ENCODE assay signal across 22 cellular contexts in the genomic region with DNA sequence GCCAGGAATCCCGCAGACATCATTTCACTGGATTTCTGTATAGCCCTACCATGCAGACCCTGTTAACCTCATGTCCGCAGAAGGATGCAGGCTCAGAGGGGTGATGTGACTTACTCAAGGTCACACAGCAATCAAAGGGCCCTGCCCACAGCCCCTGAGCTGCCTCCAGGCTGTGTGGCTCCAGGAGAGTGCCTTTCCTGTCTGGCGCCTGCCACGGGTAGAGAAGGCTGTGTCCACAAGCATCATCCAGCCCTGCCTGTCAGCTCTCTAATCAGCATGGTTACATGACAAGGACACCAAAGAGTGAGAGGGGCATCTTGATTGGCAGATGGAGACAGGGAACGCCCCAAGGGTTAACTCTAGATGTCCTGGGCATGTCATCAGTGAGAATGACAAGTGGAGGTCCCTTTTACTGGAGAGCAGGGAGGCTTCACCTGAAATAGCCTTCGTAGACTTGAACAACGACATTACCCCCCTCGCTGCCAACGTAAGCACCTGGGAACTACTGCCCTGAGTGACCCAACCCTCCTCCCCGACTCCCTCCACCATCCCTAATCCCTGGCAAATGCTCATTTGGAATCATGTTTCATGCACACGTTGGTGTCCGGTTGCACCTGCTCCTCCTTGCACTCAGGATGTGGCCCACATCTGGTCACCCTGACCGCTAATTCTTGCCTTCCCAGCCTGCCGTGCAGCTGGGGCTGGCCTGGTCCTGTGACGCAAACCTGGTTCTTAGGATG. TPM values are rescaled to one million over a fixed set of nuclear protein-coding genes. Genes with fewer than 3 reads are reported as not detected.
A peak's percentile ranks its signal among the peaks of the same experiment; 100 is the strongest.
DNase-seq lines count a peak whose midpoint lies in the region; ATAC-seq, FAIRE-seq and TF ChIP-seq lines count a peak whose summit lies in the region.
"Had no signal": no experiment of that assay in that cellular context is flagged by ENCODE, and none has a peak within 500 bp of the region (broad histone marks: within the 10 kb centered on the region; RNA-seq: fewer than 3 reads in every experiment).

No MANE protein-coding gene starts in this region.

- in situ Hi-C loops in HepG2 (cut with HindIII; ENCODE audit: extremely low pct_ligation_motif_present, low pct_unique_long_range_greater_than_20kb) = no loop called here

- H3K9me3 Mint-ChIP-seq in WTC11 = no peaks in the 10 kb centered on the region
- H3K9me3 Mint-ChIP-seq: CD8-positive, alpha-beta T cell had no signal

- peaks cover 13% of the 10 kb centered on the region for H3K36me3 Mint-ChIP-seq in WTC11
- H3K36me3 Mint-ChIP-seq: activated CD8-positive, alpha-beta memory T cell treated with anti-CD3 and anti-CD28 coated beads, Interleukin-2, amount 10 ng/mL, durations not matched to agents 7 days and 5 days; CD8-positive, alpha-beta T cell; stimulated activated naive B cell treated with anti-CD40 and anti-IgM and Interleukin-4, amounts not matched to agents 10 μg/mL and 1 μg/mL and 100 μg/mL, for 72 hours had no signal

- H3K36me3 ChIP-seq in HepG2 (replicated peaks in 1 of 2; ENCODE audit: control insufficient read depth in 1 of 2, insufficient read depth in 2 of 2, low read length in 2 of 2) (no peaks in the 10 kb centered on the region), right lobe of liver (no peaks in the 10 kb centered on the region)
- H3K36me3 ChIP-seq: Peyer's patch, tibial artery had no signal

- no peak overlapping the region for H3K27ac ChIP-seq in HepG2 (ENCODE audit: extremely low read length, insufficient read depth, low read length)
- no peak overlapping the region for H3K27ac ChIP-seq in right lobe of liver
- H3K27ac ChIP-seq: Peyer's patch, tibial artery had no signal

- H3K9me3 ChIP-seq in HepG2 (ENCODE audit: low read length) = no peaks in the 10 kb centered on the region
- no peaks in the 10 kb centered on the region for H3K9me3 ChIP-seq in right lobe of liver
- H3K9me3 ChIP-seq: Peyer's patch had no signal

- no peak overlapping the region for H3K9ac ChIP-seq in HepG2 (ENCODE audit: insufficient read depth, low read depth, low read length)

- WGBS in HepG2 (ENCODE audit: low lambda C conversion rate) = 46% methylated on average over 13 of the region's 15 CpGs
- WGBS in right lobe of liver (ENCODE audit: insufficient coverage, low coverage, low lambda C conversion rate, missing lambda C conversion rate) = 26% methylated on average over 3 of the region's 15 CpGs

- peaks cover 2 to 34% of the 10 kb centered on the region in 2 experiments; a peak in 3 of 5 replicates for H3K27me3 ChIP-seq in HepG2 (ENCODE audit: control insufficient read depth in 1 of 2, insufficient read depth in 2 of 2, low read length in 2 of 2)
- no peaks in the 10 kb centered on the region for H3K27me3 ChIP-seq in right lobe of liver
- H3K27me3 ChIP-seq: Peyer's patch had no signal

- H3K4me3 ChIP-seq in HepG2 (replicated peaks in 1 of 3; ENCODE audit: insufficient read depth in 1 of 3, low read depth in 2 of 3, low read length in 3 of 3) (no peak overlapping the region), right lobe of liver (no peak overlapping the region)
- H3K4me3 ChIP-seq: Peyer's patch, tibial artery had no signal

- intact Hi-C loops in HepG2 (cut with micrococcal nuclease; ENCODE audit: unreplicated experiment) (no loop called here), right lobe of liver (cut with DNase I) (loop anchor here in 1 of 2 donors (5.0 kb wide), 1 partner anchor 500 kb away; no protein-coding TSS in a partner anchor)

- no peak for TF ChIP-seq RAD21 in HepG2 (CRISPR knock-in tag; IDR thresholded peaks at IDR 0.05)

- TF ChIP-seq CTCF in HepG2 (CRISPR knock-in tag; IDR thresholded peaks at IDR 0.05) = no peak
- no peak for TF ChIP-seq CTCF in right lobe of liver (IDR thresholded peaks at IDR 0.05)
- TF ChIP-seq CTCF in WTC11 (IDR thresholded peaks at IDR 0.05) = no peak

- H4K20me1 ChIP-seq in HepG2 (ENCODE audit: insufficient read depth, low read length) = no peaks in the 10 kb centered on the region

- TF ChIP-seq EP300 in HepG2 (IDR thresholded peaks at IDR 0.05; ENCODE audit: low read depth in 2 of 2, low read length in 2 of 2) (no peak), HepG2 (CRISPR knock-in tag; IDR thresholded peaks at IDR 0.05; ENCODE audit: borderline replicate concordance) (no peak)

- no peak overlapping the region for H3K4me2 ChIP-seq in HepG2 (ENCODE audit: low read depth, low read length)

- ATAC-seq in HepG2 (no peak), right lobe of liver (no peak), WTC11 (no peak), HG03025 (IDR thresholded peaks at IDR 0.05; ENCODE audit: low FRiP score, unreplicated experiment) (no peak)
- ATAC-seq: activated CD8-positive, alpha-beta memory T cell treated with anti-CD3 and anti-CD28 coated beads, Interleukin-2, amount 10 ng/mL, durations not matched to agents 7 days and 5 days; CD8-positive, alpha-beta T cell; stimulated activated naive B cell treated with anti-CD40 and anti-IgM and Interleukin-4, amounts not matched to agents 10 μg/mL and 1 μg/mL and 100 μg/mL, for 72 hours had no signal

- no TSS peak for BruUV-seq in HepG2 (replicated peaks; lab: Mats Ljungman, UMichigan)

- H3K4me3 Mint-ChIP-seq in WTC11 = no peak overlapping the region
- H3K4me3 Mint-ChIP-seq: activated CD8-positive, alpha-beta memory T cell treated with anti-CD3 and anti-CD28 coated beads, Interleukin-2, amount 10 ng/mL, durations not matched to agents 7 days and 5 days; CD8-positive, alpha-beta T cell; mesothelial cell of epicardium; neural crest cell; stimulated activated naive B cell treated with anti-CD40 and anti-IgM and Interleukin-4, amounts not matched to agents 10 μg/mL and 1 μg/mL and 100 μg/mL, for 72 hours had no signal

- CTCF ChIA-PET in HepG2 (lab: Yijun Ruan, JAX; ENCODE audit: low intra/inter-chr PET ratio, low total read pairs) = no interaction called here
- CTCF ChIA-PET in WTC11 (lab: Charles Lee) = interaction anchor here (1.2 to 1.3 kb wide), 2 partner anchors 12 to 22 kb away, joined by 5 read pairs; no protein-coding TSS in a partner anchor

- no peak for FAIRE-seq in HepG2 (lab: Jason Lieb, UNC)
- FAIRE-seq: frontal cortex had no signal

- POLR2A ChIA-PET in HepG2 (lab: Yijun Ruan, JAX) = no interaction called here
- POLR2A ChIA-PET in WTC11 (lab: Charles Lee) = no interaction called here

- peaks cover 46% of the 10 kb centered on the region for H3K4me1 Mint-ChIP-seq in WTC11
- H3K4me1 Mint-ChIP-seq: activated CD8-positive, alpha-beta memory T cell treated with anti-CD3 and anti-CD28 coated beads, Interleukin-2, amount 10 ng/mL, durations not matched to agents 7 days and 5 days had no signal

- no peak for TF ChIP-seq POLR2A in HepG2 (IDR thresholded peaks at IDR 0.05; ENCODE audit: insufficient read depth in 1 of 2, low read depth in 2 of 2, low read length in 2 of 2)
- no peak for TF ChIP-seq POLR2A in right lobe of liver (IDR thresholded peaks at IDR 0.05)

- peak overlapping the region; percentile 80 for H3K27ac Mint-ChIP-seq in WTC11
- H3K27ac Mint-ChIP-seq: activated CD8-positive, alpha-beta memory T cell treated with anti-CD3 and anti-CD28 coated beads, Interleukin-2, amount 10 ng/mL, durations not matched to agents 7 days and 5 days; CD8-positive, alpha-beta T cell; mesothelial cell of epicardium; stimulated activated naive B cell treated with anti-CD40 and anti-IgM and Interleukin-4, amounts not matched to agents 10 μg/mL and 1 μg/mL and 100 μg/mL, for 72 hours had no signal

- no peak overlapping the region for H2AFZ ChIP-seq in HepG2 (ENCODE audit: low read length)

- DNase-seq in HepG2 (ENCODE audit: low spot score) (no peak), right lobe of liver (no peak), NCI-H510A (lab: John Stamatoyannopoulos, UW) (peak; percentile 92), WTC11 (ENCODE audit: low spot score) (no peak), AG08396 (ENCODE audit: low spot score) (no peak), mesenteric fat pad (ENCODE audit: low spot score) (no peak)
- no peak for DNase-seq in activated naive CD4-positive, alpha-beta T cell (lab: John Stamatoyannopoulos, UW)
- DNase-seq: activated CD4-positive, alpha-beta T cell treated with anti-CD3 and anti-CD28 coated beads for 4 hours; activated CD8-positive, alpha-beta memory T cell treated with anti-CD3 and anti-CD28 coated beads, Interleukin-2, amount 10 ng/mL, durations not matched to agents 7 days and 5 days; CD8-positive, alpha-beta T cell; erythroblast; NCI-H1105 treated with DMSO at 0.1 percent for 48 hours; NCI-H526 treated with DMSO at 0.1 percent for 48 hours; Peyer's patch; stimulated activated CD4-positive, alpha-beta T cell treated with anti-CD3 and anti-CD28 coated beads, Interleukin-15, amount 100 ng/mL, for 24 hours; stimulated activated naive B cell treated with anti-CD40 and anti-IgM and Interleukin-4, amounts not matched to agents 10 μg/mL and 1 μg/mL and 100 μg/mL, for 72 hours had no signal

- no peaks in the 10 kb centered on the region for H3K79me2 ChIP-seq in HepG2 (ENCODE audit: insufficient read depth, low read length)

- peaks cover 62% of the 10 kb centered on the region for H3K4me1 ChIP-seq in HepG2 (ENCODE audit: insufficient read depth, low read length)
- peaks cover 0 to 11% (median 5%) of the 10 kb centered on the region in 4 donors for H3K4me1 ChIP-seq in right lobe of liver

- no peaks in the 10 kb centered on the region for H3K27me3 Mint-ChIP-seq in WTC11 (ENCODE audit: low read depth)

RNA-seq across cellular contexts. Expression of a gene that starts 6.9 kb away (rescaled TPM):
- total RNA-seq in HepG2 (2016; rRNA removed; fragmentation: Illumina TruSeq; extraction: Trizol) = not detected in 2 replicates
- total RNA-seq in HepG2 (2016; cell fraction: cytosol; rRNA removed; fragmentation: Illumina TruSeq; extraction: Trizol; ENCODE audit: low read depth) = not detected in 2 replicates
- total RNA-seq in HepG2 (2016; cell fraction: insoluble cytoplasmic fraction; rRNA removed; fragmentation: Illumina TruSeq; extraction: Trizol) = 0.04 TPM in 1 of 2 replicates, not detected in the other
- total RNA-seq in HepG2 (2016; cell fraction: membrane; rRNA removed; fragmentation: Illumina TruSeq; extraction: Trizol) = not detected in 2 replicates
- total RNA-seq in HepG2 (2016; cell fraction: nucleus; rRNA removed; fragmentation: Illumina TruSeq; extraction: Trizol) = not detected in 2 replicates
- polyA plus RNA-seq in HepG2 (2011; rRNA removed) = 0.07 and 0.16 TPM in 2 replicates
- polyA plus RNA-seq in HepG2 (2011; cell fraction: cytosol; rRNA removed) = 0.03 and 0.06 TPM in 2 replicates
- polyA plus RNA-seq in HepG2 (2011; cell fraction: nucleus; rRNA removed) = 0.62 and 0.74 TPM in 2 replicates
- 0.08 and 0.11 TPM in 2 replicates for polyA plus RNA-seq in HepG2 (2012)
- not detected in 2 replicates for polyA plus RNA-seq in HepG2 (2016; cell fraction: cytosol; fragmentation: Illumina TruSeq; extraction: Trizol; ENCODE audit: low read depth)
- not detected in 2 replicates for polyA plus RNA-seq in HepG2 (2016; cell fraction: insoluble cytoplasmic fraction; fragmentation: Illumina TruSeq; extraction: Trizol; ENCODE audit: low read depth)
- polyA plus RNA-seq in HepG2 (2016; cell fraction: membrane; fragmentation: Illumina TruSeq; extraction: Trizol; ENCODE audit: low read depth) = not detected in 2 replicates
- polyA plus RNA-seq in HepG2 (2016; cell fraction: nucleus; fragmentation: Illumina TruSeq; extraction: Trizol; ENCODE audit: insufficient read depth, low read depth) = 0.36 and 0.37 TPM in 2 replicates
- 0.21 TPM in 1 of 2 replicates, not detected in the other for polyA minus RNA-seq in HepG2 (2011; rRNA and poly(A)+ RNA removed; ENCODE audit: low replicate concordance)
- polyA minus RNA-seq in HepG2 (2011; cell fraction: cytosol; rRNA and poly(A)+ RNA removed) = not detected in 2 replicates
- polyA minus RNA-seq in HepG2 (2011; cell fraction: nucleus; rRNA and poly(A)+ RNA removed) = not detected in 2 replicates
- total RNA-seq in right lobe of liver = under 1 TPM in 1 of 6 experiments, not detected in 5; 0.18 TPM
- total RNA-seq in WTC11 (2021) = 17.6 to 19.3 TPM (median 18.6 TPM) in 3 replicates
- total RNA-seq in mesenteric fat pad = not detected
- total RNA-seq: activated CD8-positive, alpha-beta memory T cell treated with anti-CD3 and anti-CD28 coated beads, Interleukin-2, amount 10 ng/mL, durations not matched to agents 7 days and 5 days; CD8-positive, alpha-beta T cell; frontal cortex; mesothelial cell of epicardium had no signal
- polyA plus RNA-seq: AG04450 had no signal

RNA-seq across cellular contexts. Expression of a gene that starts 21.8 kb away (rescaled TPM):
- total RNA-seq in HepG2 (2016; rRNA removed; fragmentation: Illumina TruSeq; extraction: Trizol) = 11.3 and 15.0 TPM in 2 replicates
- total RNA-seq in HepG2 (2016; cell fraction: cytosol; rRNA removed; fragmentation: Illumina TruSeq; extraction: Trizol; ENCODE audit: low read depth) = 9.2 and 10.5 TPM in 2 replicates
- 9.0 and 17.0 TPM in 2 replicates for total RNA-seq in HepG2 (2016; cell fraction: insoluble cytoplasmic fraction; rRNA removed; fragmentation: Illumina TruSeq; extraction: Trizol)
- total RNA-seq in HepG2 (2016; cell fraction: membrane; rRNA removed; fragmentation: Illumina TruSeq; extraction: Trizol) = 11.5 and 13.4 TPM in 2 replicates
- total RNA-seq in HepG2 (2016; cell fraction: nucleus; rRNA removed; fragmentation: Illumina TruSeq; extraction: Trizol) = 17.6 and 20.5 TPM in 2 replicates
- polyA plus RNA-seq in HepG2 (2011; rRNA removed) = 11.8 and 13.8 TPM in 2 replicates
- 9.3 TPM in 2 replicates for polyA plus RNA-seq in HepG2 (2011; cell fraction: cytosol; rRNA removed)
- polyA plus RNA-seq in HepG2 (2011; cell fraction: nucleus; rRNA removed) = 32.0 and 35.0 TPM in 2 replicates
- polyA plus RNA-seq in HepG2 (2012) = 10.6 and 11.8 TPM in 2 replicates
- 5.3 and 6.8 TPM in 2 replicates for polyA plus RNA-seq in HepG2 (2016; cell fraction: cytosol; fragmentation: Illumina TruSeq; extraction: Trizol; ENCODE audit: low read depth)
- 13.9 and 14.6 TPM in 2 replicates for polyA plus RNA-seq in HepG2 (2016; cell fraction: insoluble cytoplasmic fraction; fragmentation: Illumina TruSeq; extraction: Trizol; ENCODE audit: low read depth)
- polyA plus RNA-seq in HepG2 (2016; cell fraction: membrane; fragmentation: Illumina TruSeq; extraction: Trizol; ENCODE audit: low read depth) = 9.0 and 9.4 TPM in 2 replicates
- 40.5 and 43.2 TPM in 2 replicates for polyA plus RNA-seq in HepG2 (2016; cell fraction: nucleus; fragmentation: Illumina TruSeq; extraction: Trizol; ENCODE audit: insufficient read depth, low read depth)
- polyA minus RNA-seq in HepG2 (2011; rRNA and poly(A)+ RNA removed; ENCODE audit: low replicate concordance) = 17.9 and 33.2 TPM in 2 replicates
- polyA minus RNA-seq in HepG2 (2011; cell fraction: cytosol; rRNA and poly(A)+ RNA removed) = 4.6 TPM in 2 replicates
- 22.3 and 29.4 TPM in 2 replicates for polyA minus RNA-seq in HepG2 (2011; cell fraction: nucleus; rRNA and poly(A)+ RNA removed)
- 1 to 10 TPM; 4.1 to 7.9 (median 5.6) TPM for total RNA-seq in right lobe of liver
- total RNA-seq in WTC11 (2021) = 20.5 to 27.5 TPM (median 20.6 TPM) in 3 replicates
- 19.2 TPM for total RNA-seq in mesenteric fat pad

RNA-seq across cellular contexts. Expression of a gene that starts 56.0 kb away (rescaled TPM):
- total RNA-seq in HepG2 (2016; rRNA removed; fragmentation: Illumina TruSeq; extraction: Trizol) = 107 and 117 TPM in 2 replicates
- 18.0 and 19.0 TPM in 2 replicates for total RNA-seq in HepG2 (2016; cell fraction: cytosol; rRNA removed; fragmentation: Illumina TruSeq; extraction: Trizol; ENCODE audit: low read depth)
- 91.6 and 108 TPM in 2 replicates for total RNA-seq in HepG2 (2016; cell fraction: insoluble cytoplasmic fraction; rRNA removed; fragmentation: Illumina TruSeq; extraction: Trizol)
- total RNA-seq in HepG2 (2016; cell fraction: membrane; rRNA removed; fragmentation: Illumina TruSeq; extraction: Trizol) = 58.9 and 60.9 TPM in 2 replicates
- 68.6 and 72.9 TPM in 2 replicates for total RNA-seq in HepG2 (2016; cell fraction: nucleus; rRNA removed; fragmentation: Illumina TruSeq; extraction: Trizol)
- polyA plus RNA-seq in HepG2 (2011; rRNA removed) = 126 and 136 TPM in 2 replicates
- 73.2 and 112 TPM in 2 replicates for polyA plus RNA-seq in HepG2 (2011; cell fraction: cytosol; rRNA removed)
- polyA plus RNA-seq in HepG2 (2011; cell fraction: nucleus; rRNA removed) = 161 and 292 TPM in 2 replicates
- polyA plus RNA-seq in HepG2 (2012) = 60.9 and 65.2 TPM in 2 replicates
- 10.4 and 11.6 TPM in 2 replicates for polyA plus RNA-seq in HepG2 (2016; cell fraction: cytosol; fragmentation: Illumina TruSeq; extraction: Trizol; ENCODE audit: low read depth)
- 75.4 and 106 TPM in 2 replicates for polyA plus RNA-seq in HepG2 (2016; cell fraction: insoluble cytoplasmic fraction; fragmentation: Illumina TruSeq; extraction: Trizol; ENCODE audit: low read depth)
- 24.6 and 25.9 TPM in 2 replicates for polyA plus RNA-seq in HepG2 (2016; cell fraction: membrane; fragmentation: Illumina TruSeq; extraction: Trizol; ENCODE audit: low read depth)
- 90.1 and 100 TPM in 2 replicates for polyA plus RNA-seq in HepG2 (2016; cell fraction: nucleus; fragmentation: Illumina TruSeq; extraction: Trizol; ENCODE audit: insufficient read depth, low read depth)
- 30.5 and 379 TPM in 2 replicates for polyA minus RNA-seq in HepG2 (2011; rRNA and poly(A)+ RNA removed; ENCODE audit: low replicate concordance)
- polyA minus RNA-seq in HepG2 (2011; cell fraction: cytosol; rRNA and poly(A)+ RNA removed) = 191 and 225 TPM in 2 replicates
- 120 and 156 TPM in 2 replicates for polyA minus RNA-seq in HepG2 (2011; cell fraction: nucleus; rRNA and poly(A)+ RNA removed)
- total RNA-seq in right lobe of liver = 100 to 1,000 TPM in 3 of 6 experiments, 10 to 100 TPM in 3; 67.0 to 283 (median 94.1) TPM
- total RNA-seq in WTC11 (2021) = 212 to 224 TPM (median 224 TPM) in 3 replicates
- 788 TPM for total RNA-seq in mesenteric fat pad

Comparison
In these comparisons a context has a peak if more than half of its experiments do, and no peak if none do; other contexts are left out.
1. RNA of a gene that starts 6.9 kb away (total RNA-seq): 17.6 to 19.3 TPM in WTC11; 0.04 TPM in HepG2, 0.18 TPM in right lobe of liver and not detected in mesenteric fat pad (single experiment); every median in the first group is over 10 times any median in the second.